8 cellular contexts compared by ENCODE assay signal in the genomic region with DNA sequence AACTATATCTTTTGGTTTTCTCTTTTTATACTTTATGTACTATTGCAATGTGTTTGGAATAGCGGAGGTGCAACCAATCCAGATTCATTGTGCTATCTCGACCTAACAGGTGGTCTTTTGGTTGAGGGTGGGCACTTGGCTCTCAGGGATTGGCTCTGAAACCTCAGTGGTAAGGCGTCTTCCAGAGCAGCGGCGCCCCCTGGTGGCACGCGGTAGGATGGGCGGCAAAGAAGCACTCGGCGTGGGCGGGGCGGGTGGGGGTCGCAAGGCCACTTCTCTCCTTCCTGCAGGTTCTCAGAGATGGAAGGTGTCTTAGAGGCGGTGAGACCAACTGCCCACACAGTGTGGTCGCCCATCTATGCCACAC. TPM values are rescaled to one million over a fixed set of nuclear protein-coding genes. Genes with fewer than 3 reads are reported as not detected.
DNase-seq lines count a peak whose midpoint lies in the region; ATAC-seq and TF ChIP-seq lines count a peak whose summit lies in the region.

No MANE protein-coding gene starts in this region.

- no peaks in the 10 kb centered on the region for H3F3A ChIP-seq in neural progenitor cell (ENCODE audit: low read depth)

- H3K9ac ChIP-seq in neural progenitor cell, result no peak overlapping the region
- H3K9ac ChIP-seq in stomach smooth muscle (ENCODE audit: low read length in 2 of 2), result peak overlapping the region; percentile 43 to 58

- H3K36me3 ChIP-seq in OCI-LY7 (ENCODE audit: insufficient read depth, low read length) (no peaks in the 10 kb centered on the region), neural progenitor cell (no peaks in the 10 kb centered on the region), stomach smooth muscle (ENCODE audit: control insufficient read depth in 2 of 2, insufficient read depth in 2 of 2, low read length in 2 of 2) (no peaks in the 10 kb centered on the region)

- peak; percentile 79 for DNase-seq in AG20443 (ENCODE audit: low spot score)
- peak; percentile 74 for DNase-seq in OCI-LY7 (ENCODE audit: low spot score)
- DNase-seq in activated T-cell treated with anti-CD3 and anti-CD28 coated beads, Interleukin-2, amount 50 U/mL, for 72 hours, result peak; percentile 78 to 81
- DNase-seq in fibroblast of pulmonary artery (ENCODE audit: low read depth), result peak; percentile 61
- peak; percentile 83 for DNase-seq in neural progenitor cell (ENCODE audit: low spot score)

- H3K4me1 ChIP-seq in OCI-LY7 (ENCODE audit: insufficient read depth, low read length, poor library complexity, severe bottlenecking) (peaks cover 10% of the 10 kb centered on the region), neural progenitor cell (no peaks in the 10 kb centered on the region), stomach smooth muscle (ENCODE audit: control insufficient read depth, insufficient read depth, low read length) (peaks cover 8% of the 10 kb centered on the region)

- H2AFZ ChIP-seq in OCI-LY7 (ENCODE audit: low read length) (peak overlapping the region; percentile 100), neural progenitor cell (replicated peaks) (peak overlapping the region; percentile 99)

- peak overlapping the region; percentile 65 for H3K4me3 ChIP-seq in OCI-LY7 (ENCODE audit: low read depth, low read length, poor library complexity, severe bottlenecking)
- peak overlapping the region; percentile 57 for H3K4me3 ChIP-seq in fibroblast of pulmonary artery (replicated peaks; ENCODE audit: low read depth, low read length)
- peak overlapping the region; percentile 44 for H3K4me3 ChIP-seq in neural progenitor cell
- peak overlapping the region; percentile 85 to 86 for H3K4me3 ChIP-seq in stomach smooth muscle (ENCODE audit: low read length in 2 of 2)

- peaks cover 17% of the 10 kb centered on the region for H3K4me1 Mint-ChIP-seq in activated T-cell treated with anti-CD3 and anti-CD28 coated beads, Interleukin-2, amount 50 U/mL, for 72 hours (ENCODE audit: low read depth)
- H3K4me1 Mint-ChIP-seq in neural progenitor cell, result peaks cover 8% of the 10 kb centered on the region

- no peak overlapping the region for H3K27ac ChIP-seq in OCI-LY7 (ENCODE audit: low read depth, low read length, poor library complexity, severe bottlenecking)
- no peak overlapping the region for H3K27ac ChIP-seq in neural progenitor cell
- no peak overlapping the region for H3K27ac ChIP-seq in stomach smooth muscle (ENCODE audit: low read length)

- no peaks in the 10 kb centered on the region for H3K27me3 Mint-ChIP-seq in activated T-cell treated with anti-CD3 and anti-CD28 coated beads, Interleukin-2, amount 50 U/mL, for 72 hours (ENCODE audit: low read depth)
- H3K27me3 Mint-ChIP-seq in neural progenitor cell (ENCODE audit: insufficient read depth, low read depth), result peaks cover 5% of the 10 kb centered on the region

- H3K9me3 Mint-ChIP-seq in activated T-cell treated with anti-CD3 and anti-CD28 coated beads, Interleukin-2, amount 50 U/mL, for 72 hours, result no peaks in the 10 kb centered on the region
- no peaks in the 10 kb centered on the region for H3K9me3 Mint-ChIP-seq in neural progenitor cell

- BruUV-seq in OCI-LY7 (replicated peaks; lab: Mats Ljungman, UMichigan), result no TSS peak

- H3K9me3 ChIP-seq in OCI-LY7 (ENCODE audit: low read length) (no peaks in the 10 kb centered on the region), neural progenitor cell (ENCODE audit: low read depth) (no peaks in the 10 kb centered on the region), stomach smooth muscle (ENCODE audit: control insufficient read depth in 2 of 2, low read length in 2 of 2) (no peaks in the 10 kb centered on the region)

- intact Hi-C loops in OCI-LY7 (cut with micrococcal nuclease; ENCODE audit: unreplicated experiment), result loop anchor here (1.0 to 10.0 kb wide), 4 partner anchors 61 to 1005 kb away; no protein-coding TSS in a partner anchor

- H3K4me3 Mint-ChIP-seq in activated T-cell treated with anti-CD3 and anti-CD28 coated beads, Interleukin-2, amount 50 U/mL, for 72 hours, result peak overlapping the region; percentile 93 to 95
- H3K4me3 Mint-ChIP-seq in neural progenitor cell, result no peak overlapping the region

- H3K4me2 ChIP-seq in OCI-LY7 (ENCODE audit: low read length) (peak overlapping the region; percentile 95), neural progenitor cell (peak overlapping the region; percentile 80)

- H3K79me2 ChIP-seq in OCI-LY7 (ENCODE audit: insufficient read depth, low read depth, low read length), result no peaks in the 10 kb centered on the region
- H3K79me2 ChIP-seq in neural progenitor cell (ENCODE audit: low read depth), result no peaks in the 10 kb centered on the region

- no peaks in the 10 kb centered on the region for H3K36me3 Mint-ChIP-seq in activated T-cell treated with anti-CD3 and anti-CD28 coated beads, Interleukin-2, amount 50 U/mL, for 72 hours (ENCODE audit: insufficient read depth in 2 of 2)
- no peaks in the 10 kb centered on the region for H3K36me3 Mint-ChIP-seq in neural progenitor cell

- CTCF ChIA-PET in OCI-LY7 (lab: Charles Lee; ENCODE audit: unreplicated experiment), result interaction anchor here (0.6 to 2.1 kb wide), 3 partner anchors 9 to 62 kb away, joined by 3 to 23 read pairs (median 4); no protein-coding TSS in a partner anchor

- H4K20me1 ChIP-seq in OCI-LY7 (ENCODE audit: insufficient read depth, low read length) (no peaks in the 10 kb centered on the region), neural progenitor cell (ENCODE audit: low read depth) (no peaks in the 10 kb centered on the region)

- H3K27me3 ChIP-seq in neural progenitor cell (peaks cover 4% of the 10 kb centered on the region), stomach smooth muscle (ENCODE audit: control insufficient read depth in 1 of 2, insufficient read depth in 2 of 2, low read length in 2 of 2) (no peaks in the 10 kb centered on the region)

- H3K27ac Mint-ChIP-seq in activated T-cell treated with anti-CD3 and anti-CD28 coated beads, Interleukin-2, amount 50 U/mL, for 72 hours, result no peak overlapping the region
- no peak overlapping the region for H3K27ac Mint-ChIP-seq in neural progenitor cell

- POLR2A ChIA-PET in OCI-LY7 (lab: Charles Lee), result interaction anchor here (0.7 to 1.9 kb wide), 7 partner anchors 9 to 193 kb away, joined by 3 to 8 read pairs (median 4); a partner anchor contains a TSS

- H3K9me2 ChIP-seq in OCI-LY7 (ENCODE audit: insufficient read depth, low read length), result no peaks in the 10 kb centered on the region

- ATAC-seq in GM19025 (IDR thresholded peaks at IDR 0.05; ENCODE audit: low read depth, unreplicated experiment) (peak; percentile 38), HG03520 (IDR thresholded peaks at IDR 0.05; ENCODE audit: unreplicated experiment) (peak; percentile 46)
- peak; percentile 62 to 64 for ATAC-seq in activated T-cell treated with anti-CD3 and anti-CD28 coated beads, Interleukin-2, amount 50 U/mL, for 72 hours (replicated peaks in 1 of 2)

- TF ChIP-seq CTCF in OCI-LY7 (conservative IDR thresholded peaks at IDR 0.05; ENCODE audit: low read length) (peak; percentile 65), fibroblast of pulmonary artery (IDR thresholded peaks at IDR 0.05; ENCODE audit: low read length, missing control alignments) (peak; percentile 63), neural progenitor cell (IDR thresholded peaks at IDR 0.05) (peak; percentile 78)

RNA-seq across cellular contexts. Expression of a gene that starts 19.2 kb away (rescaled TPM):
- not detected in 2 replicates for total RNA-seq in OCI-LY7 (2014; rRNA removed; shearing (Covaris generic))
- not detected in 2 replicates for total RNA-seq in OCI-LY7 (2022)
- not detected for total RNA-seq in activated T-cell treated with anti-CD3 and anti-CD28 coated beads, Interleukin-2, amount 50 U/mL, for 72 hours
- not detected in 2 replicates for total RNA-seq in neural progenitor cell (ENCODE audit: low replicate concordance)

RNA-seq across cellular contexts. Expression of a gene that starts 53.7 kb away (rescaled TPM):
- total RNA-seq in OCI-LY7 (2014; rRNA removed; shearing (Covaris generic)), result 22.6 and 28.7 TPM in 2 replicates
- 37.8 and 40.4 TPM in 2 replicates for total RNA-seq in OCI-LY7 (2022)
- total RNA-seq in activated T-cell treated with anti-CD3 and anti-CD28 coated beads, Interleukin-2, amount 50 U/mL, for 72 hours, result 10 to 100 TPM; 28.7 to 28.9 TPM
- total RNA-seq in neural progenitor cell (ENCODE audit: low replicate concordance), result 44.8 and 108 TPM in 2 replicates
